ENCODE assay signal across 1 cellular context in genomic region chr22:37018815-37019308, GRCh38.
A peak's percentile ranks its signal among the peaks of the same experiment; 100 is the strongest.
TF ChIP-seq lines count a peak whose summit lies in the region.

No MANE protein-coding gene starts in this region.

TF ChIP-seq in HEK293, 187 proteins besides CTCF, POLR2A, EP300 and RAD21 (continued from another document):
- TF ChIP-seq ZBTB11 (tag by site-specific recombination; conservative IDR thresholded peaks at IDR 0.05; ENCODE audit: low read depth): no peak; the same call in 1 of the 2 replicates
- TF ChIP-seq ZNF221 (tag by site-specific recombination; IDR thresholded peaks at IDR 0.05; ENCODE audit: borderline replicate concordance): no peak
- 0 out of 2 replicates have a peak, but pooled peaks have one; percentile 19 for TF ChIP-seq ZNF513 (tag by site-specific recombination; IDR thresholded peaks at IDR 0.05)
- peak; percentile 60 for TF ChIP-seq SP7 (tag by site-specific recombination; IDR thresholded peaks at IDR 0.05)
